ENCODE assay signal across 8 cellular contexts in the genomic region with DNA sequence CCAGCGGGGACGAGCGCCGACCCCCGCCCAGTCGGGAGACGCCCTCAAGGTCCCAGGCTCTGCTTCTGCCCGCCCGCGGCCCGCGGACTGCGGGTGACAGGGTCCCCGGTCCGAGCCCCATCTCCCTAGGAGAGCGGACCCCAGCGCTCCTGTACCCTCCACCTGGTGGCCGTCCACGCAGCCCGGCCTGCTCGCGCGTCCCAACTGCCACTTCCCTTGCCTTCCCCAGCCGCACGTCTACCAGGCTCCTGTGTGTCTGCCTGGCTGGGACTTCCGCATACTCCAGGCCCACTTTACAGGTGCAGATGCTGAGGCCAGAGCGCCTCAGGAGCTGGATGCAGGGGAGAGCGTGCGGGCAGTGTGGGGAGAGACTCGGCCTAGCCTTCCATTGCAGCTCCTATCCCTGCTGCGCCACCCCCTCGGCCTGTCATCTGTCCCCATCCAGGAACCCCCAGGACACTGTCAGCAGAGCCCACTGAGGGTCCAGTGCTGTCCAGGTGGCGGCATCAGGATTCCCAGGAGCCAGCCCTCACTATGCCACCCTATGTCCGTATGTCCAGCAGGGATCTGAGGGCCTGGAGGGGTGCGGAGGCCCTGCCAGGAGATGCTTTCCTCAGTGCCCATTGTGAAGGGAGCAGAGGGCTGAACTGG. TPM values are rescaled to one million over a fixed set of nuclear protein-coding genes. Genes with fewer than 3 reads are reported as not detected.
DNase-seq lines count a peak whose midpoint lies in the region; ATAC-seq, FAIRE-seq and TF ChIP-seq lines count a peak whose summit lies in the region.

No MANE protein-coding gene starts in this region.

- H3K9me3 Mint-ChIP-seq in activated naive CD4-positive, alpha-beta T cell treated with anti-CD3 and anti-CD28 coated beads, Interleukin-2, amount 10 ng/mL, durations not matched to agents 7 days and 5 days: no peaks in the 10 kb centered on the region
- no peaks in the 10 kb centered on the region for H3K9me3 Mint-ChIP-seq in activated T-helper 2 cell treated with anti-CD3 and anti-CD28 coated beads, Interferon-gamma antibody, Interleukin-2, Interleukin-4, amounts not matched to agents 10 μg/mL and 5 μg/mL and 100 μg/mL, durations not matched to agents 14 hours and 24 hours and 36 hours
- no peaks in the 10 kb centered on the region for H3K9me3 Mint-ChIP-seq in stimulated activated effector memory CD8-positive, alpha-beta T cell treated with anti-CD3 and anti-CD28 coated beads, Interleukin-12 subunit alpha, Interleukin-12 subunit beta, amount 100 ng/mL, for 72 hours

- no peaks in the 10 kb centered on the region for H3K9me3 ChIP-seq in iPS-15b (ENCODE audit: control insufficient read depth, insufficient read depth, low read length)

- intact Hi-C loops in activated T-helper 2 cell treated with anti-CD3 and anti-CD28 coated beads, Interferon-gamma antibody, Interleukin-2, Interleukin-4, amounts not matched to agents 10 μg/mL and 5 μg/mL and 100 μg/mL, durations not matched to agents 14 hours and 24 hours and 36 hours (cut with micrococcal nuclease): loop anchor here (2.0 to 10.0 kb wide), 3 partner anchors 155 to 433 kb away; a partner anchor contains a TSS

- peak overlapping the region; percentile 67 for H3K4me3 ChIP-seq in iPS-15b (ENCODE audit: low read depth, low read length)

- H3K27me3 Mint-ChIP-seq in activated naive CD4-positive, alpha-beta T cell treated with anti-CD3 and anti-CD28 coated beads, Interleukin-2, amount 10 ng/mL, durations not matched to agents 7 days and 5 days: peaks cover 51% of the 10 kb centered on the region
- H3K27me3 Mint-ChIP-seq in activated T-helper 2 cell treated with anti-CD3 and anti-CD28 coated beads, Interferon-gamma antibody, Interleukin-2, Interleukin-4, amounts not matched to agents 10 μg/mL and 5 μg/mL and 100 μg/mL, durations not matched to agents 14 hours and 24 hours and 36 hours (ENCODE audit: low read depth): peaks cover 6% of the 10 kb centered on the region

- no peak for FAIRE-seq in H54 (lab: Jason Lieb, UNC)

- DNase-seq in activated naive CD4-positive, alpha-beta T cell treated with anti-CD3 and anti-CD28 coated beads, Interleukin-2, amount 10 ng/mL, durations not matched to agents 7 days and 5 days: peak; percentile 24
- no peak for DNase-seq in activated naive CD4-positive, alpha-beta T cell treated with Interleukin-2 at 50 U/mL for 16 hours
- DNase-seq in activated T-helper 2 cell treated with anti-CD3 and anti-CD28 coated beads, Interferon-gamma antibody, Interleukin-2, Interleukin-4, amounts not matched to agents 10 μg/mL and 5 μg/mL and 100 μg/mL, durations not matched to agents 14 hours and 24 hours and 36 hours (ENCODE audit: low spot score): no peak
- DNase-seq in stimulated activated effector memory CD8-positive, alpha-beta T cell treated with anti-CD3 and anti-CD28 coated beads, Interleukin-12 subunit alpha, Interleukin-12 subunit beta, amount 100 ng/mL, for 72 hours (ENCODE audit: low spot score in 2 of 2): no peak
- DNase-seq in GM19240 (ENCODE audit: insufficient read length, low spot score): no peak
- DNase-seq in H54 (ENCODE audit: insufficient read length, low spot score): no peak

- CTCF ChIA-PET in activated naive CD4-positive, alpha-beta T cell treated with anti-CD3 and anti-CD28 coated beads, Interleukin-2, amount 10 ng/mL, durations not matched to agents 7 days and 5 days (lab: Charles Lee): interaction anchor here (2.4 to 2.7 kb wide), 2 partner anchors 80 to 199 kb away, joined by 19 to 24 read pairs; a partner anchor contains a TSS

- peak overlapping the region; percentile 37 for H3K9ac ChIP-seq in iPS-15b (ENCODE audit: low read depth, low read length)

- no peaks in the 10 kb centered on the region for H3K36me3 ChIP-seq in iPS-15b (ENCODE audit: control insufficient read depth, insufficient read depth, low read length)

- ATAC-seq in stimulated activated effector memory CD8-positive, alpha-beta T cell treated with anti-CD3 and anti-CD28 coated beads, Interleukin-12 subunit alpha, Interleukin-12 subunit beta, amount 100 ng/mL, for 72 hours: peak; percentile 29
- no peak for ATAC-seq in GM18873 (IDR thresholded peaks at IDR 0.05; ENCODE audit: low FRiP score, unreplicated experiment)

- H3K4me1 ChIP-seq in iPS-15b (ENCODE audit: control insufficient read depth, insufficient read depth, low read length): no peaks in the 10 kb centered on the region

- H3K27ac Mint-ChIP-seq in activated naive CD4-positive, alpha-beta T cell treated with anti-CD3 and anti-CD28 coated beads, Interleukin-2, amount 10 ng/mL, durations not matched to agents 7 days and 5 days: no peak overlapping the region
- H3K27ac Mint-ChIP-seq in activated T-helper 2 cell treated with anti-CD3 and anti-CD28 coated beads, Interferon-gamma antibody, Interleukin-2, Interleukin-4, amounts not matched to agents 10 μg/mL and 5 μg/mL and 100 μg/mL, durations not matched to agents 14 hours and 24 hours and 36 hours: peak overlapping the region; percentile 70
- peak overlapping the region; percentile 87 for H3K27ac Mint-ChIP-seq in stimulated activated effector memory CD8-positive, alpha-beta T cell treated with anti-CD3 and anti-CD28 coated beads, Interleukin-12 subunit alpha, Interleukin-12 subunit beta, amount 100 ng/mL, for 72 hours

- TF ChIP-seq POLR2A in H54 (IDR thresholded peaks at IDR 0.05; ENCODE audit: low read depth, low read length): no peak

- peak overlapping the region; percentile 75 for H3K4me3 Mint-ChIP-seq in activated naive CD4-positive, alpha-beta T cell treated with anti-CD3 and anti-CD28 coated beads, Interleukin-2, amount 10 ng/mL, durations not matched to agents 7 days and 5 days
- H3K4me3 Mint-ChIP-seq in activated T-helper 2 cell treated with anti-CD3 and anti-CD28 coated beads, Interferon-gamma antibody, Interleukin-2, Interleukin-4, amounts not matched to agents 10 μg/mL and 5 μg/mL and 100 μg/mL, durations not matched to agents 14 hours and 24 hours and 36 hours (ENCODE audit: low read depth): peak overlapping the region; percentile 77
- peak overlapping the region; percentile 76 for H3K4me3 Mint-ChIP-seq in stimulated activated effector memory CD8-positive, alpha-beta T cell treated with anti-CD3 and anti-CD28 coated beads, Interleukin-12 subunit alpha, Interleukin-12 subunit beta, amount 100 ng/mL, for 72 hours

- H3K4me1 Mint-ChIP-seq in activated naive CD4-positive, alpha-beta T cell treated with anti-CD3 and anti-CD28 coated beads, Interleukin-2, amount 10 ng/mL, durations not matched to agents 7 days and 5 days: peaks cover 8% of the 10 kb centered on the region
- H3K4me1 Mint-ChIP-seq in activated T-helper 2 cell treated with anti-CD3 and anti-CD28 coated beads, Interferon-gamma antibody, Interleukin-2, Interleukin-4, amounts not matched to agents 10 μg/mL and 5 μg/mL and 100 μg/mL, durations not matched to agents 14 hours and 24 hours and 36 hours (ENCODE audit: low read depth): peaks cover 3% of the 10 kb centered on the region
- H3K4me1 Mint-ChIP-seq in stimulated activated effector memory CD8-positive, alpha-beta T cell treated with anti-CD3 and anti-CD28 coated beads, Interleukin-12 subunit alpha, Interleukin-12 subunit beta, amount 100 ng/mL, for 72 hours: peaks cover 10% of the 10 kb centered on the region

- H3K27me3 ChIP-seq in iPS-15b (ENCODE audit: control insufficient read depth, insufficient read depth, low read length): peaks cover 7% of the 10 kb centered on the region

- no peaks in the 10 kb centered on the region for H3K36me3 Mint-ChIP-seq in activated naive CD4-positive, alpha-beta T cell treated with anti-CD3 and anti-CD28 coated beads, Interleukin-2, amount 10 ng/mL, durations not matched to agents 7 days and 5 days
- no peaks in the 10 kb centered on the region for H3K36me3 Mint-ChIP-seq in activated T-helper 2 cell treated with anti-CD3 and anti-CD28 coated beads, Interferon-gamma antibody, Interleukin-2, Interleukin-4, amounts not matched to agents 10 μg/mL and 5 μg/mL and 100 μg/mL, durations not matched to agents 14 hours and 24 hours and 36 hours (ENCODE audit: low read depth)
- H3K36me3 Mint-ChIP-seq in stimulated activated effector memory CD8-positive, alpha-beta T cell treated with anti-CD3 and anti-CD28 coated beads, Interleukin-12 subunit alpha, Interleukin-12 subunit beta, amount 100 ng/mL, for 72 hours: peaks cover 7% of the 10 kb centered on the region

RNA-seq across cellular contexts. Expression of a gene that starts 8.0 kb away (rescaled TPM):
- total RNA-seq in activated T-helper 2 cell treated with anti-CD3 and anti-CD28 coated beads, Interferon-gamma antibody, Interleukin-2, Interleukin-4, amounts not matched to agents 10 μg/mL and 5 μg/mL and 100 μg/mL, durations not matched to agents 14 hours and 24 hours and 36 hours: 16.9 and 17.0 TPM in 2 replicates
